21 cellular contexts compared by ENCODE assay signal in genomic region chr14:79378020-79378419, GRCh38.
DNase-seq lines count a peak whose midpoint lies in the region; ATAC-seq and TF ChIP-seq lines count a peak whose summit lies in the region.
"Had no signal": no experiment of that assay in that cellular context is flagged by ENCODE, and none has a peak within 500 bp of the region (broad histone marks: within the 10 kb centered on the region; RNA-seq: fewer than 3 reads in every experiment).

No MANE protein-coding gene starts in this region.

- H3K36me3 ChIP-seq in HUES6 (ENCODE audit: control insufficient read depth, insufficient read depth, low read length) (no peaks in the 10 kb centered on the region), endodermal cell (ENCODE audit: control insufficient read depth, insufficient read depth, low read length) (no peaks in the 10 kb centered on the region), iPS-20b (ENCODE audit: insufficient read depth, low read depth, low read length) (no peaks in the 10 kb centered on the region)

- H3K9me3 Mint-ChIP-seq in endodermal cell (peaks cover 4% of the 10 kb centered on the region), mesothelial cell of epicardium (no peaks in the 10 kb centered on the region)

- peaks cover 58% of the 10 kb centered on the region for H3K4me1 ChIP-seq in HUES6 (ENCODE audit: control insufficient read depth, insufficient read depth, low read length)
- peaks cover under 1% of the 10 kb centered on the region for H3K4me1 ChIP-seq in endodermal cell (ENCODE audit: control insufficient read depth, insufficient read depth, low read length)
- H3K4me1 ChIP-seq in iPS-20b (ENCODE audit: insufficient read depth, low read length): peaks cover 49% of the 10 kb centered on the region

- peak overlapping the region; percentile 0; the same call in 1 of the 2 replicates for H3K4me3 ChIP-seq in HUES6 (ENCODE audit: low read depth, low read length)
- H3K4me3 ChIP-seq in endodermal cell (ENCODE audit: low read length): no peak overlapping the region
- peak overlapping the region; percentile 43 for H3K4me3 ChIP-seq in iPS-20b (ENCODE audit: low read length)

- H3K9ac ChIP-seq in HUES6 (ENCODE audit: low read length) (peak overlapping the region; percentile 47), endodermal cell (ENCODE audit: extremely low read depth, low read length, poor library complexity, severe bottlenecking) (no peak overlapping the region), iPS-20b (ENCODE audit: low read depth, low read length) (peak overlapping the region; percentile 39; the same call in 1 of the 2 replicates)

- H3K9me3 ChIP-seq in HUES6 (ENCODE audit: control insufficient read depth, insufficient read depth, low read depth, low read length): no peaks in the 10 kb centered on the region
- H3K9me3 ChIP-seq in endodermal cell (ENCODE audit: control insufficient read depth, low read length): no peaks in the 10 kb centered on the region
- no peaks in the 10 kb centered on the region for H3K9me3 ChIP-seq in iPS-20b (ENCODE audit: insufficient read depth, low read depth, low read length)

- no peaks in the 10 kb centered on the region for H3K27me3 ChIP-seq in HUES6 (ENCODE audit: control insufficient read depth, insufficient read depth, low read length)
- no peaks in the 10 kb centered on the region for H3K27me3 ChIP-seq in endodermal cell (ENCODE audit: control insufficient read depth, insufficient read depth, low read length, poor library complexity, severe bottlenecking)
- no peaks in the 10 kb centered on the region for H3K27me3 ChIP-seq in iPS-20b (ENCODE audit: insufficient read depth, low read length)

- peak; percentile 14 for DNase-seq in ELF-1 (ENCODE audit: low read depth, low spot score)
- peak; percentile 61 for DNase-seq in endodermal cell
- DNase-seq in NAMALWA (ENCODE audit: low spot score): no peak
- DNase-seq in NCI-H82 (lab: John Stamatoyannopoulos, UW): no peak
- DNase-seq in mesothelial cell of epicardium (ENCODE audit: low spot score in 2 of 2, unreplicated experiment in 2 of 2): no peak
- DNase-seq: Calu3, GOT3, KBM-7, MV-4-11, NCI-H1105 treated with DMSO at 0.1 percent for 48 hours, NCI-H146, NCI-H1930, NCI-H2107, NCI-H446 treated with DMSO at 0.1 percent for 48 hours, NCI-H526, SHP77 had no signal

- no peak overlapping the region for H3K4me3 Mint-ChIP-seq in endodermal cell
- no peak overlapping the region for H3K4me3 Mint-ChIP-seq in mesothelial cell of epicardium

- no peak for TF ChIP-seq CTCF in endodermal cell (conservative IDR thresholded peaks at IDR 0.05)
- TF ChIP-seq CTCF in mesothelial cell of epicardium (IDR thresholded peaks at IDR 0.05; ENCODE audit: unreplicated experiment): no peak

- H3K4me1 Mint-ChIP-seq in endodermal cell (peaks cover 35% of the 10 kb centered on the region), mesothelial cell of epicardium (peaks cover 8% of the 10 kb centered on the region)

- H3K27ac Mint-ChIP-seq in endodermal cell (no peak overlapping the region), mesothelial cell of epicardium (no peak overlapping the region)

- H3K27me3 Mint-ChIP-seq in endodermal cell (ENCODE audit: insufficient read depth) (no peaks in the 10 kb centered on the region), mesothelial cell of epicardium (ENCODE audit: low read depth) (no peaks in the 10 kb centered on the region)

- peak overlapping the region; percentile 82 for H3K27ac ChIP-seq in HUES6 (ENCODE audit: low read depth, low read length)
- no peak overlapping the region for H3K27ac ChIP-seq in endodermal cell (ENCODE audit: low read depth, low read length)
- peak overlapping the region; percentile 51 for H3K27ac ChIP-seq in iPS-20b (ENCODE audit: low read length)
- H3K27ac ChIP-seq: RWPE1 had no signal

- ATAC-seq in GM19463 (IDR thresholded peaks at IDR 0.05; ENCODE audit: unreplicated experiment): no peak
- ATAC-seq: Panc1 had no signal

- 57 to 73% methylated on average over 2 of the region's 2 CpGs for WGBS in endodermal cell (ENCODE audit: insufficient coverage in 1 of 2, insufficient read length in 1 of 2), 2 experiments

- no peaks in the 10 kb centered on the region for H3K36me3 Mint-ChIP-seq in endodermal cell (ENCODE audit: low read depth)
- H3K36me3 Mint-ChIP-seq in mesothelial cell of epicardium: no peaks in the 10 kb centered on the region

Comparison
In these comparisons a context has a peak if more than half of its experiments do, and no peak if none do; other contexts are left out.
1. DNase-seq: peak in ELF-1 (single experiment) and endodermal cell (single experiment); none in NAMALWA (single experiment), NCI-H82 (single experiment) and mesothelial cell of epicardium (0 of 2).